In the genomic region with DNA sequence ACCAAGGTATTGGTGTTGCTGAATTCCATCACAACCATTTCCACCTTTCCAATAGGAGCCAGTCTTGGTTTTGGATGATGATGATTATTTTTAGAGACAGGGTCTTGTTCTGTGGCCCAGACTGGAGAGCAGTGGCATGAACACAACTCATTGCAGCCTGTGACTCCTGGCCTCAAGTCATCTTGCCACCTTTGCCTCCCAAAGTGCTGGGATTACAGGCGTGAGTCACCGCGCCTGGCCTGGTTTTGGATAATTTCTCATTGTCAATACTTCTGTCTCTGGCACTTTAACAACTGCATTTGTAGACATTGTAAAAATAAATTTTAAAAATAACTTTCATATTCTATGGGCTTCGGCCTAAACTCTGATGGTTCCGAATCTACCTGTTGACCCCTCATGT, we compare ENCODE assay signal across 15 cellular contexts. TPM values are rescaled to one million over a fixed set of nuclear protein-coding genes. Genes with fewer than 3 reads are reported as not detected.
A peak's percentile ranks its signal among the peaks of the same experiment; 100 is the strongest.
DNase-seq lines count a peak whose midpoint lies in the region; ATAC-seq and TF ChIP-seq lines count a peak whose summit lies in the region.
"Had no signal": no experiment of that assay in that cellular context is flagged by ENCODE, and none has a peak within 500 bp of the region (broad histone marks: within the 10 kb centered on the region; RNA-seq: fewer than 3 reads in every experiment).

No MANE protein-coding gene starts in this region.

- no peak for DNase-seq in activated CD8-positive, alpha-beta T cell treated with anti-CD3 and anti-CD28 coated beads for 36 hours
- no peak for DNase-seq in activated CD8-positive, alpha-beta T cell treated with anti-CD3 and anti-CD28 coated beads, Interleukin-2, amount 10 ng/mL, durations not matched to agents 7 days and 5 days
- peak; percentile 22 for DNase-seq in ELR (ENCODE audit: low read depth)
- no peak for DNase-seq in activated T-helper 2 cell treated with anti-CD3 and anti-CD28 coated beads, Interferon-gamma antibody, Interleukin-2, Interleukin-4, amounts not matched to agents 10 μg/mL and 5 μg/mL and 100 μg/mL, durations not matched to agents 14 hours and 24 hours and 36 hours (ENCODE audit: low spot score)
- no peak for DNase-seq in natural killer cell
- no peak for DNase-seq in left ventricle myocardium superior
- no peak for DNase-seq in NOMO-1 treated with DMSO at 0.1 percent for 48 hours (lab: John Stamatoyannopoulos, UW; ENCODE audit: unreplicated experiment)
- DNase-seq in MV-4-11 (lab: John Stamatoyannopoulos, UW), result no peak
- DNase-seq: ACHN; DMS79 treated with DMSO at 0.1 percent for 48 hours; HFFc6; NCI-H2029; NCI-H524 treated with DMSO at 0.1 percent for 48 hours; stimulated activated naive CD4-positive, alpha-beta T cell had no signal

- H3K27me3 Mint-ChIP-seq in activated CD8-positive, alpha-beta T cell treated with anti-CD3 and anti-CD28 coated beads for 36 hours, result no peaks in the 10 kb centered on the region
- H3K27me3 Mint-ChIP-seq in activated CD8-positive, alpha-beta T cell treated with anti-CD3 and anti-CD28 coated beads, Interleukin-2, amount 10 ng/mL, durations not matched to agents 7 days and 5 days (ENCODE audit: low read depth), result no peaks in the 10 kb centered on the region
- no peaks in the 10 kb centered on the region for H3K27me3 Mint-ChIP-seq in activated T-helper 2 cell treated with anti-CD3 and anti-CD28 coated beads, Interferon-gamma antibody, Interleukin-2, Interleukin-4, amounts not matched to agents 10 μg/mL and 5 μg/mL and 100 μg/mL, durations not matched to agents 14 hours and 24 hours and 36 hours (ENCODE audit: low read depth)
- no peaks in the 10 kb centered on the region for H3K27me3 Mint-ChIP-seq in natural killer cell (ENCODE audit: low read depth in 2 of 2)

- H3K9me3 Mint-ChIP-seq in activated CD8-positive, alpha-beta T cell treated with anti-CD3 and anti-CD28 coated beads for 36 hours, result no peaks in the 10 kb centered on the region
- no peaks in the 10 kb centered on the region for H3K9me3 Mint-ChIP-seq in activated CD8-positive, alpha-beta T cell treated with anti-CD3 and anti-CD28 coated beads, Interleukin-2, amount 10 ng/mL, durations not matched to agents 7 days and 5 days (ENCODE audit: insufficient read depth)
- H3K9me3 Mint-ChIP-seq in activated T-helper 2 cell treated with anti-CD3 and anti-CD28 coated beads, Interferon-gamma antibody, Interleukin-2, Interleukin-4, amounts not matched to agents 10 μg/mL and 5 μg/mL and 100 μg/mL, durations not matched to agents 14 hours and 24 hours and 36 hours, result no peaks in the 10 kb centered on the region
- H3K9me3 Mint-ChIP-seq in natural killer cell, result no peaks in the 10 kb centered on the region
- H3K9me3 Mint-ChIP-seq: HFFc6 had no signal

- H3K36me3 Mint-ChIP-seq in activated CD8-positive, alpha-beta T cell treated with anti-CD3 and anti-CD28 coated beads for 36 hours (ENCODE audit: low read depth), result peaks cover 10% of the 10 kb centered on the region
- H3K36me3 Mint-ChIP-seq in activated CD8-positive, alpha-beta T cell treated with anti-CD3 and anti-CD28 coated beads, Interleukin-2, amount 10 ng/mL, durations not matched to agents 7 days and 5 days (ENCODE audit: low read depth), result peaks cover 9% of the 10 kb centered on the region
- peaks cover 27% of the 10 kb centered on the region for H3K36me3 Mint-ChIP-seq in activated T-helper 2 cell treated with anti-CD3 and anti-CD28 coated beads, Interferon-gamma antibody, Interleukin-2, Interleukin-4, amounts not matched to agents 10 μg/mL and 5 μg/mL and 100 μg/mL, durations not matched to agents 14 hours and 24 hours and 36 hours (ENCODE audit: low read depth)
- no peaks in the 10 kb centered on the region for H3K36me3 Mint-ChIP-seq in natural killer cell

- no peak for TF ChIP-seq CTCF in activated CD8-positive, alpha-beta T cell treated with anti-CD3 and anti-CD28 coated beads for 36 hours (IDR thresholded peaks at IDR 0.05)
- TF ChIP-seq CTCF in natural killer cell (IDR thresholded peaks at IDR 0.05), result no peak

- intact Hi-C loops in activated CD8-positive, alpha-beta T cell treated with anti-CD3 and anti-CD28 coated beads for 36 hours (cut with micrococcal nuclease), result no loop called here
- intact Hi-C loops in activated T-helper 2 cell treated with anti-CD3 and anti-CD28 coated beads, Interferon-gamma antibody, Interleukin-2, Interleukin-4, amounts not matched to agents 10 μg/mL and 5 μg/mL and 100 μg/mL, durations not matched to agents 14 hours and 24 hours and 36 hours (cut with micrococcal nuclease), result no loop called here
- intact Hi-C loops in natural killer cell (cut with micrococcal nuclease), result no loop called here
- intact Hi-C loops in left ventricle myocardium superior (cut with micrococcal nuclease), result no loop called here

- no peak overlapping the region for H3K4me3 Mint-ChIP-seq in activated CD8-positive, alpha-beta T cell treated with anti-CD3 and anti-CD28 coated beads for 36 hours
- H3K4me3 Mint-ChIP-seq in activated CD8-positive, alpha-beta T cell treated with anti-CD3 and anti-CD28 coated beads, Interleukin-2, amount 10 ng/mL, durations not matched to agents 7 days and 5 days, result no peak overlapping the region
- no peak overlapping the region for H3K4me3 Mint-ChIP-seq in activated T-helper 2 cell treated with anti-CD3 and anti-CD28 coated beads, Interferon-gamma antibody, Interleukin-2, Interleukin-4, amounts not matched to agents 10 μg/mL and 5 μg/mL and 100 μg/mL, durations not matched to agents 14 hours and 24 hours and 36 hours (ENCODE audit: low read depth)
- H3K4me3 Mint-ChIP-seq in natural killer cell, result no peak overlapping the region

- peaks cover 62% of the 10 kb centered on the region for H3K4me1 Mint-ChIP-seq in activated CD8-positive, alpha-beta T cell treated with anti-CD3 and anti-CD28 coated beads for 36 hours (ENCODE audit: low read depth)
- peaks cover 37% of the 10 kb centered on the region for H3K4me1 Mint-ChIP-seq in activated CD8-positive, alpha-beta T cell treated with anti-CD3 and anti-CD28 coated beads, Interleukin-2, amount 10 ng/mL, durations not matched to agents 7 days and 5 days (ENCODE audit: low read depth)
- H3K4me1 Mint-ChIP-seq in activated T-helper 2 cell treated with anti-CD3 and anti-CD28 coated beads, Interferon-gamma antibody, Interleukin-2, Interleukin-4, amounts not matched to agents 10 μg/mL and 5 μg/mL and 100 μg/mL, durations not matched to agents 14 hours and 24 hours and 36 hours (ENCODE audit: low read depth), result peaks cover 47% of the 10 kb centered on the region
- H3K4me1 Mint-ChIP-seq in natural killer cell, result peaks cover 30 to 36% of the 10 kb centered on the region in 2 donors

- no peak for ATAC-seq in activated CD8-positive, alpha-beta T cell treated with anti-CD3 and anti-CD28 coated beads for 36 hours
- no peak for ATAC-seq in activated CD8-positive, alpha-beta T cell treated with anti-CD3 and anti-CD28 coated beads, Interleukin-2, amount 10 ng/mL, durations not matched to agents 7 days and 5 days
- ATAC-seq in natural killer cell, result no peak
- ATAC-seq in left ventricle myocardium superior, result no peak
- ATAC-seq: foreskin keratinocyte had no signal

- POLR2A ChIA-PET in activated CD8-positive, alpha-beta T cell treated with anti-CD3 and anti-CD28 coated beads for 36 hours (lab: Charles Lee), result interaction anchor here (1.1 kb wide), 1 partner anchor 10 kb away, joined by 4 read pairs; no protein-coding TSS in a partner anchor
- POLR2A ChIA-PET in activated CD8-positive, alpha-beta T cell treated with anti-CD3 and anti-CD28 coated beads, Interleukin-2, amount 10 ng/mL, durations not matched to agents 7 days and 5 days (lab: Charles Lee), result no interaction called here

- CTCF ChIA-PET in activated CD8-positive, alpha-beta T cell treated with anti-CD3 and anti-CD28 coated beads for 36 hours (lab: Charles Lee), result interaction anchor here (1.3 kb wide), 1 partner anchor 17 kb away, joined by 5 read pairs; no protein-coding TSS in a partner anchor
- CTCF ChIA-PET in activated CD8-positive, alpha-beta T cell treated with anti-CD3 and anti-CD28 coated beads, Interleukin-2, amount 10 ng/mL, durations not matched to agents 7 days and 5 days (lab: Charles Lee), result interaction anchor here (1.1 to 2.4 kb wide), 4 partner anchors 16 to 58 kb away, joined by 3 to 8 read pairs (median 4); no protein-coding TSS in a partner anchor

- peak overlapping the region; percentile 83 for H3K27ac Mint-ChIP-seq in activated CD8-positive, alpha-beta T cell treated with anti-CD3 and anti-CD28 coated beads for 36 hours
- no peak overlapping the region for H3K27ac Mint-ChIP-seq in activated CD8-positive, alpha-beta T cell treated with anti-CD3 and anti-CD28 coated beads, Interleukin-2, amount 10 ng/mL, durations not matched to agents 7 days and 5 days
- peak overlapping the region; percentile 84 for H3K27ac Mint-ChIP-seq in activated T-helper 2 cell treated with anti-CD3 and anti-CD28 coated beads, Interferon-gamma antibody, Interleukin-2, Interleukin-4, amounts not matched to agents 10 μg/mL and 5 μg/mL and 100 μg/mL, durations not matched to agents 14 hours and 24 hours and 36 hours
- H3K27ac Mint-ChIP-seq in natural killer cell, result peak overlapping the region; percentile 66 to 100

RNA-seq across cellular contexts. Expression of gene STAT5B, which starts 22.6 kb away (rescaled TPM):
- 100 to 1,000 TPM; 128 to 129 TPM for total RNA-seq in activated CD8-positive, alpha-beta T cell treated with anti-CD3 and anti-CD28 coated beads for 36 hours
- 10 to 100 TPM; 92.7 to 94.4 TPM for total RNA-seq in activated CD8-positive, alpha-beta T cell treated with anti-CD3 and anti-CD28 coated beads, Interleukin-2, amount 10 ng/mL, durations not matched to agents 7 days and 5 days
- total RNA-seq in activated T-helper 2 cell treated with anti-CD3 and anti-CD28 coated beads, Interferon-gamma antibody, Interleukin-2, Interleukin-4, amounts not matched to agents 10 μg/mL and 5 μg/mL and 100 μg/mL, durations not matched to agents 14 hours and 24 hours and 36 hours, result 162 and 164 TPM in 2 replicates
- 100 to 1,000 TPM in 2 of 3 donors, 10 to 100 TPM in 1; 79.9 to 112 (median 103) TPM for total RNA-seq in natural killer cell
- 33.4 TPM for total RNA-seq in left ventricle myocardium superior

RNA-seq across cellular contexts. Expression of gene STAT5A, which starts 34.7 kb away (rescaled TPM):
- total RNA-seq in activated CD8-positive, alpha-beta T cell treated with anti-CD3 and anti-CD28 coated beads for 36 hours, result 100 to 1,000 TPM; 163 to 190 TPM
- total RNA-seq in activated CD8-positive, alpha-beta T cell treated with anti-CD3 and anti-CD28 coated beads, Interleukin-2, amount 10 ng/mL, durations not matched to agents 7 days and 5 days, result 100 to 1,000 TPM; 117 to 119 TPM
- 288 and 302 TPM in 2 replicates for total RNA-seq in activated T-helper 2 cell treated with anti-CD3 and anti-CD28 coated beads, Interferon-gamma antibody, Interleukin-2, Interleukin-4, amounts not matched to agents 10 μg/mL and 5 μg/mL and 100 μg/mL, durations not matched to agents 14 hours and 24 hours and 36 hours
- total RNA-seq in natural killer cell (100 to 1,000 TPM; 112 to 135 (median 117) TPM), left ventricle myocardium superior (13.8 TPM)

RNA-seq across cellular contexts. Expression of gene GHDC, which starts 59.3 kb away (rescaled TPM):
- total RNA-seq in activated CD8-positive, alpha-beta T cell treated with anti-CD3 and anti-CD28 coated beads for 36 hours, result 10 to 100 TPM; 12.3 to 14.9 TPM
- 10 to 100 TPM; 16.6 to 17.2 TPM for total RNA-seq in activated CD8-positive, alpha-beta T cell treated with anti-CD3 and anti-CD28 coated beads, Interleukin-2, amount 10 ng/mL, durations not matched to agents 7 days and 5 days
- 16.5 and 17.6 TPM in 2 replicates for total RNA-seq in activated T-helper 2 cell treated with anti-CD3 and anti-CD28 coated beads, Interferon-gamma antibody, Interleukin-2, Interleukin-4, amounts not matched to agents 10 μg/mL and 5 μg/mL and 100 μg/mL, durations not matched to agents 14 hours and 24 hours and 36 hours
- total RNA-seq in natural killer cell (10 to 100 TPM; 19.5 to 24.6 (median 22.8) TPM), left ventricle myocardium superior (7.0 TPM)
